Comparison of ENCODE assay signal across 19 cellular contexts in genomic region chr20:61756446-61756845, GRCh38.
"Had no signal": no experiment of that assay in that cellular context is flagged by ENCODE, and none has a peak within 500 bp of the region (broad histone marks: within the 10 kb centered on the region; RNA-seq: fewer than 3 reads in every experiment).

No MANE protein-coding gene starts in this region.

- H3K27me3 ChIP-seq: colonic mucosa, ovary, transverse colon had no signal

- H3K9me3 ChIP-seq: colonic mucosa, ovary, prostate gland, thoracic aorta had no signal

- H3K4me3 ChIP-seq: colonic mucosa, esophagus squamous epithelium, gastroesophageal sphincter, ovary, prostate gland, stomach, thoracic aorta, transverse colon had no signal

- DNase-seq: cerebellar nuclear complex; colonic mucosa; dermis blood vessel endothelial cell; esophagus squamous epithelium; foreskin fibroblast; kidney glomerular epithelial cell; natural killer cell; ovary; retina; stimulated activated CD4-positive, alpha-beta T cell treated with anti-CD3 and anti-CD28 coated beads, Interleukin-12 subunit alpha, Interleukin-12 subunit beta, amount 100 ng/mL, for 4 hours; stimulated activated naive CD4-positive, alpha-beta T cell; stomach; substantia nigra; transverse colon had no signal

- H3K27ac ChIP-seq: colonic mucosa, esophagus squamous epithelium, gastroesophageal sphincter, ovary, prostate gland, stomach, thoracic aorta, transverse colon had no signal

- H3K4me1 ChIP-seq: colonic mucosa, esophagus squamous epithelium, gastroesophageal sphincter, prostate gland, stomach, transverse colon had no signal

- H3K36me3 ChIP-seq: colonic mucosa, esophagus squamous epithelium, gastroesophageal sphincter, ovary, prostate gland, stomach, thoracic aorta, transverse colon had no signal

- ATAC-seq: gastroesophageal sphincter, left lobe of liver, sciatic nerve had no signal
